Comparison of ENCODE assay signal across 15 cellular contexts in the genomic region with DNA sequence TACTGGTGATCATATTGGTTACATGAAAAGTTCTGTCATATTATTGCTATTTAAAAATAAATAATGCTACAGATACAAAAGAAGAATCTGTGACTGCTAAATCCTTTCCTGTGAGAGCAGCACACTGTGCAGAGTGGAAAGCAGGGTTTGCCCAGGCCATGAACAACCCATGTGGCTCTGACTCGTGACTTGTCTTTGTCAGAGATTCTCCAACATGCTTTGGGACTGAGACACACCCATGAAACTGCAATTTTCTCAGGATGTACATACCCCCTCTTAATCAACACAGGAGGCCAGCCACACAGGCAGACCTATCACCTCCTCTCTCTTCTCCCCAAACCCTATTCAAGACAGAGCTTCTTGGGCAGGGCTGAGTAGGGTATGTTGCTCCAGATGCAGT.
DNase-seq lines count a peak whose midpoint lies in the region; ATAC-seq and TF ChIP-seq lines count a peak whose summit lies in the region.
"Had no signal": no experiment of that assay in that cellular context is flagged by ENCODE, and none has a peak within 500 bp of the region (broad histone marks: within the 10 kb centered on the region; RNA-seq: fewer than 3 reads in every experiment).

No MANE protein-coding gene starts in this region.

- H3K4me3 ChIP-seq in WERI-Rb-1 (ENCODE audit: low read depth, low read length): no peak overlapping the region
- H3K4me3 ChIP-seq: A549 had no signal

- no peaks in the 10 kb centered on the region for H3K36me3 ChIP-seq in WERI-Rb-1

- TF ChIP-seq CTCF in WERI-Rb-1 (IDR thresholded peaks at IDR 0.05; ENCODE audit: low read depth, low read length): no peak

- peak; percentile 42 for DNase-seq in AG08395 (ENCODE audit: low spot score)
- DNase-seq in GM04504 (ENCODE audit: low read depth): peak; percentile 10
- peak; percentile 48 for DNase-seq in SW480 (ENCODE audit: low spot score)
- DNase-seq in kidney tubule cell (ENCODE audit: low spot score): peak; percentile 17
- DNase-seq in WERI-Rb-1: no peak
- no peak for DNase-seq in HK-2 (ENCODE audit: unreplicated experiment)
- no peak for DNase-seq in NCI-H524 treated with DMSO at 0.1 percent for 48 hours (lab: John Stamatoyannopoulos, UW)
- DNase-seq: CD4-positive, alpha-beta T cell; GF-D8; H7; NCI-H146; NCI-H2081 treated with DMSO at 0.1 percent for 48 hours; NCI-H345 had no signal

- H3K27ac ChIP-seq in WERI-Rb-1: no peak overlapping the region
- H3K27ac ChIP-seq: A549 had no signal

- H3K9me3 ChIP-seq in WERI-Rb-1 (ENCODE audit: severe bottlenecking): no peaks in the 10 kb centered on the region
- H3K9me3 ChIP-seq: A549 had no signal

- no peaks in the 10 kb centered on the region for H3K27me3 ChIP-seq in WERI-Rb-1 (ENCODE audit: insufficient read depth, low read depth, severe bottlenecking)

- no peak for ATAC-seq in HG02763 (IDR thresholded peaks at IDR 0.05; ENCODE audit: unreplicated experiment)
- ATAC-seq: A549 had no signal

Comparison
In these comparisons a context has a peak if more than half of its experiments do, and no peak if none do; other contexts are left out.
1. DNase-seq: peak in AG08395 (single experiment), GM04504 (single experiment), SW480 (single experiment) and kidney tubule cell (single experiment); none in WERI-Rb-1 (single experiment), HK-2 (single experiment) and NCI-H524 treated with DMSO at 0.1 percent for 48 hours (single experiment).